Comparison of ENCODE assay signal across 14 cellular contexts in genomic region chr10:124173298-124173900, GRCh38.
"Had no signal": no experiment of that assay in that cellular context is flagged by ENCODE, and none has a peak within 500 bp of the region (broad histone marks: within the 10 kb centered on the region; RNA-seq: fewer than 3 reads in every experiment).

No MANE protein-coding gene starts in this region.

- H3K27ac ChIP-seq: body of pancreas, left ventricle myocardium inferior, sigmoid colon, thyroid gland had no signal

- H3K9me3 ChIP-seq: body of pancreas, left ventricle myocardium inferior, mucosa of descending colon, sigmoid colon, spleen, thyroid gland had no signal

- DNase-seq: activated CD4-positive, alpha-beta memory T cell treated with anti-CD3 and anti-CD28 coated beads for 36 hours; activated CD4-positive, alpha-beta T cell treated with anti-CD3 and anti-CD28 coated beads for 36 hours; activated naive CD4-positive, alpha-beta T cell treated with anti-CD3 and anti-CD28 coated beads for 36 hours; activated T-cell treated with anti-CD3 and anti-CD28 coated beads, Interleukin-2, amount 50 U/mL, for 4 hours; body of pancreas; erythroblast; foreskin melanocyte; left ventricle myocardium inferior; mucosa of descending colon; naive B cell; sigmoid colon; spleen; stimulated activated naive CD4-positive, alpha-beta T cell treated with Interleukin-2 at 50 U/mL for 16 hours; thyroid gland had no signal

- H3K27me3 ChIP-seq: body of pancreas, sigmoid colon, thyroid gland had no signal

- H3K4me3 ChIP-seq: body of pancreas, left ventricle myocardium inferior, mucosa of descending colon, sigmoid colon, spleen, thyroid gland had no signal

- H3K36me3 ChIP-seq: left ventricle myocardium inferior, sigmoid colon, spleen, thyroid gland had no signal

- ATAC-seq: activated CD4-positive, alpha-beta T cell treated with anti-CD3 and anti-CD28 coated beads for 36 hours; activated T-cell treated with anti-CD3 and anti-CD28 coated beads, Interleukin-2, amount 50 U/mL, for 4 hours; body of pancreas; mucosa of descending colon had no signal

- H3K4me1 ChIP-seq: body of pancreas, left ventricle myocardium inferior, sigmoid colon, thyroid gland had no signal
